Comparison of ENCODE assay signal across 13 cellular contexts in the genomic region with DNA sequence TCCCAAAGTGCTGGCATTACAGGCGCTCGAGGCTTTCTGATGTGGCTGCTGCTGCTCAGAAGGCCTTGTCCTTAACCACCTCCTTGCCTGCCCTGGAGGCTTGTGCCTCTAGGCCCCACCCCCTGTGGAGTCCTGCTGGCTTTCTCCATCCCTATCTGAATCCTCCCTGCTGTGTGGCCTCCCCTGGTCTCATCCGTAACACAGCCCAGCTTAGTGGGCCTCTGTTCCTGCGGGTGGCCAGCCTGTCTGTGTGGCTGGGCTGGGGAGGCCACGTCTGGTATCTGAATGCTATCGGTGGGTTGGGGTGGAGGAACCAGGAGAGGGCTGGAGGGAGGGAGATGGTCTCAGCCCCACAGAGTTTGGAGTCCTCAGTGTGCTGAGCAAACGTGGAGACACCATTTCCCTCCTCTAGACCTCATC. TPM values are rescaled to one million over a fixed set of nuclear protein-coding genes. Genes with fewer than 3 reads are reported as not detected.
DNase-seq lines count a peak whose midpoint lies in the region; ATAC-seq, FAIRE-seq and TF ChIP-seq lines count a peak whose summit lies in the region.
"Had no signal": no experiment of that assay in that cellular context is flagged by ENCODE, and none has a peak within 500 bp of the region (broad histone marks: within the 10 kb centered on the region; RNA-seq: fewer than 3 reads in every experiment).

No MANE protein-coding gene starts in this region.

- no peak for FAIRE-seq in GM12878 (lab: Jason Lieb, UNC)

- no TSS peak for BruUV-seq in GM12878 (replicated peaks; lab: Mats Ljungman, UMichigan)

- ATAC-seq in stimulated activated naive CD8-positive, alpha-beta T cell treated with anti-CD3 and anti-CD28 coated beads, Interleukin-15, Interleukin-2, amounts not matched to agents 100 U/mL and 50 U/mL, for 24 hours = no peak
- ATAC-seq in GM12878 = no peak
- ATAC-seq in GM21825 (IDR thresholded peaks at IDR 0.05; ENCODE audit: unreplicated experiment) = no peak
- no peak for ATAC-seq in activated T-cell treated with anti-CD3 and anti-CD28 coated beads, Interleukin-2, amount 50 U/mL, for 4 hours

- no peaks in the 10 kb centered on the region for H3K9me3 Mint-ChIP-seq in stimulated activated naive CD8-positive, alpha-beta T cell treated with anti-CD3 and anti-CD28 coated beads, Interleukin-15, Interleukin-2, amounts not matched to agents 100 ng/mL and 50 ng/mL, for 24 hours
- H3K9me3 Mint-ChIP-seq in type B pancreatic cell = no peaks in the 10 kb centered on the region
- H3K9me3 Mint-ChIP-seq in activated T-cell treated with anti-CD3 and anti-CD28 coated beads, Interleukin-2, amount 50 U/mL, for 4 hours = no peaks in the 10 kb centered on the region

- no peaks in the 10 kb centered on the region for H3K27me3 ChIP-seq in GM12878 (replicated peaks in 1 of 2; ENCODE audit: control insufficient read depth in 2 of 2, insufficient read depth in 2 of 2, low read length in 1 of 2)
- H3K27me3 ChIP-seq: esophagus squamous epithelium, stomach had no signal

- no peak overlapping the region for H3K27ac ChIP-seq in GM12878 (ENCODE audit: control insufficient read depth, insufficient read depth)
- H3K27ac ChIP-seq: KMS-11 had no signal

- intact Hi-C loops in GM12878 (cut with micrococcal nuclease; ENCODE audit: unreplicated experiment) = no loop called here

- peaks cover 51% of the 10 kb centered on the region for H3K4me1 Mint-ChIP-seq in stimulated activated naive CD8-positive, alpha-beta T cell treated with anti-CD3 and anti-CD28 coated beads, Interleukin-15, Interleukin-2, amounts not matched to agents 100 ng/mL and 50 ng/mL, for 24 hours (ENCODE audit: low read depth)
- peaks cover 40% of the 10 kb centered on the region for H3K4me1 Mint-ChIP-seq in type B pancreatic cell (ENCODE audit: unreplicated experiment)
- peaks cover 42% of the 10 kb centered on the region for H3K4me1 Mint-ChIP-seq in activated T-cell treated with anti-CD3 and anti-CD28 coated beads, Interleukin-2, amount 50 U/mL, for 4 hours (ENCODE audit: low read depth)

- no peak overlapping the region for H3K4me2 ChIP-seq in GM12878 (ENCODE audit: control insufficient read depth, insufficient read depth)
- H3K4me2 ChIP-seq: KMS-11 had no signal

- no peaks in the 10 kb centered on the region for H3K27me3 Mint-ChIP-seq in stimulated activated naive CD8-positive, alpha-beta T cell treated with anti-CD3 and anti-CD28 coated beads, Interleukin-15, Interleukin-2, amounts not matched to agents 100 ng/mL and 50 ng/mL, for 24 hours
- H3K27me3 Mint-ChIP-seq in type B pancreatic cell = no peaks in the 10 kb centered on the region
- H3K27me3 Mint-ChIP-seq in activated T-cell treated with anti-CD3 and anti-CD28 coated beads, Interleukin-2, amount 50 U/mL, for 4 hours (ENCODE audit: low read depth) = no peaks in the 10 kb centered on the region

- peak overlapping the region; percentile 30 for H3K4me3 Mint-ChIP-seq in stimulated activated naive CD8-positive, alpha-beta T cell treated with anti-CD3 and anti-CD28 coated beads, Interleukin-15, Interleukin-2, amounts not matched to agents 100 ng/mL and 50 ng/mL, for 24 hours
- H3K4me3 Mint-ChIP-seq in type B pancreatic cell = peak overlapping the region; percentile 20
- H3K4me3 Mint-ChIP-seq in activated T-cell treated with anti-CD3 and anti-CD28 coated beads, Interleukin-2, amount 50 U/mL, for 4 hours = no peak overlapping the region

- H3K4me1 ChIP-seq in GM12878 (ENCODE audit: control insufficient read depth, insufficient read depth, low read length) = peaks cover 16% of the 10 kb centered on the region

- 65% methylated on average over 7 of the region's 7 CpGs for WGBS in GM12878 (ENCODE audit: insufficient coverage, insufficient replicate concordance, low lambda C conversion rate, missing lambda C conversion rate)

- RAD21 ChIA-PET in GM12878 (lab: Charles Lee; ENCODE audit: unreplicated experiment) = interaction anchor here (0.9 to 1.2 kb wide), 3 partner anchors 14 to 97 kb away, joined by 3 to 4 read pairs (median 3); no protein-coding TSS in a partner anchor

- H3K36me3 Mint-ChIP-seq in stimulated activated naive CD8-positive, alpha-beta T cell treated with anti-CD3 and anti-CD28 coated beads, Interleukin-15, Interleukin-2, amounts not matched to agents 100 ng/mL and 50 ng/mL, for 24 hours (ENCODE audit: low read depth) = peaks cover 45% of the 10 kb centered on the region
- peaks cover 13% of the 10 kb centered on the region for H3K36me3 Mint-ChIP-seq in type B pancreatic cell
- peaks cover 32% of the 10 kb centered on the region for H3K36me3 Mint-ChIP-seq in activated T-cell treated with anti-CD3 and anti-CD28 coated beads, Interleukin-2, amount 50 U/mL, for 4 hours (ENCODE audit: insufficient read depth)

- no peak for TF ChIP-seq EP300 in GM12878 (IDR thresholded peaks at IDR 0.05; ENCODE audit: borderline replicate concordance in 1 of 2, control insufficient read depth in 1 of 2, low read depth in 2 of 2, low read length in 2 of 2)

- CTCF ChIA-PET in GM12878 (lab: Yijun Ruan, JAX) = interaction anchor here (1.4 kb wide), 1 partner anchor 89 kb away, joined by 4 read pairs; no protein-coding TSS in a partner anchor

- POLR2A ChIA-PET in GM12878 (lab: Charles Lee) = interaction anchor here (0.8 to 1.6 kb wide), 3 partner anchors 12 to 136 kb away, joined by 3 to 4 read pairs (median 4); no protein-coding TSS in a partner anchor

- no peak for TF ChIP-seq CTCF in GM12878 (IDR thresholded peaks at IDR 0.05 in 2 of 3, conservative IDR thresholded peaks at IDR 0.05 in 1 of 3; ENCODE audit: control insufficient read depth in 2 of 3, extremely low read depth in 1 of 3, insufficient read depth in 1 of 3, low read depth in 3 of 3, low read length in 3 of 3)
- TF ChIP-seq CTCF in type B pancreatic cell (conservative IDR thresholded peaks at IDR 0.05) = no peak

- no peak for TF ChIP-seq RAD21 in GM12878 (IDR thresholded peaks at IDR 0.05; ENCODE audit: insufficient read depth, low read depth, low read length)

- TF ChIP-seq POLR2A in GM12878 (IDR thresholded peaks at IDR 0.05; ENCODE audit: low read depth, low read length) = peak; percentile 28; the same call in 1 of the 2 replicates

- no peak overlapping the region for H3K4me3 ChIP-seq in GM12878
- H3K4me3 ChIP-seq: esophagus squamous epithelium, lung, stomach had no signal

- peaks cover 19 to 23% of the 10 kb centered on the region in 2 experiments; a peak in 3 of 4 replicates for H3K36me3 ChIP-seq in GM12878 (ENCODE audit: control insufficient read depth in 2 of 2, insufficient read depth in 2 of 2, low read length in 1 of 2)

- H3K27ac Mint-ChIP-seq in stimulated activated naive CD8-positive, alpha-beta T cell treated with anti-CD3 and anti-CD28 coated beads, Interleukin-15, Interleukin-2, amounts not matched to agents 100 ng/mL and 50 ng/mL, for 24 hours = peak overlapping the region; percentile 66
- H3K27ac Mint-ChIP-seq in type B pancreatic cell = no peak overlapping the region

- no peaks in the 10 kb centered on the region for H3K9me3 ChIP-seq in GM12878 (replicated peaks; ENCODE audit: control insufficient read depth, insufficient read depth, low read length)
- H3K9me3 ChIP-seq: esophagus squamous epithelium, stomach had no signal

- H3K79me2 ChIP-seq in GM12878 (ENCODE audit: control insufficient read depth, insufficient read depth, low read length) = peaks cover 33% of the 10 kb centered on the region

- no peak overlapping the region for H2AFZ ChIP-seq in GM12878 (ENCODE audit: control insufficient read depth, low read depth, low read length)

- SMC1A ChIA-PET in GM12878 (lab: Charles Lee; ENCODE audit: uncharacterized antibody, unreplicated experiment) = interaction anchor here (0.7 kb wide), 1 partner anchor 9 kb away, joined by 3 read pairs; no protein-coding TSS in a partner anchor

- no peak overlapping the region for H3K9ac ChIP-seq in GM12878 (ENCODE audit: control insufficient read depth, insufficient read depth, low read length)
- H3K9ac ChIP-seq: KMS-11 had no signal

- no peak for DNase-seq in stimulated activated naive CD8-positive, alpha-beta T cell treated with anti-CD3 and anti-CD28 coated beads, Interleukin-15, Interleukin-2, amounts not matched to agents 100 U/mL and 50 U/mL, for 24 hours
- DNase-seq in NCI-H146 treated with DMSO at 0.1 percent for 48 hours (lab: John Stamatoyannopoulos, UW; ENCODE audit: unreplicated experiment) (peak; percentile 25), GM12878 (ENCODE audit: low read depth, low spot score) (no peak), type B pancreatic cell (ENCODE audit: extremely low spot score, unreplicated experiment) (no peak), midbrain (lab: John Stamatoyannopoulos, UW) (no peak)
- no peak for DNase-seq in activated T-cell treated with anti-CD3 and anti-CD28 coated beads, Interleukin-2, amount 50 U/mL, for 4 hours
- DNase-seq: esophagus squamous epithelium, NCI-H2107, stomach had no signal

- peaks cover 14% of the 10 kb centered on the region for H4K20me1 ChIP-seq in GM12878 (ENCODE audit: control insufficient read depth, insufficient read depth)

- in situ Hi-C loops in GM12878 (cut with MboI) = no loop called here

RNA-seq across cellular contexts. Expression of a gene that starts 4.7 kb away (rescaled TPM):
- 122 and 150 TPM in 2 replicates for total RNA-seq in GM12878 (2013; cell fraction: nucleolus; rRNA removed)
- 717 and 1,079 TPM in 2 replicates for total RNA-seq in GM12878 (2014; rRNA removed)
- 1,192 and 1,229 TPM in 2 replicates for total RNA-seq in GM12878 (2014; rRNA removed; fragmentation: Illumina TruSeq; extraction: Trizol)
- 3,542 and 3,611 TPM in 2 replicates for total RNA-seq in GM12878 (2021)
- 6,930 TPM for polyA plus RNA-seq in GM12878 (2011; ENCODE audit: low read depth)
- 139 and 260 TPM in 2 replicates for polyA plus RNA-seq in GM12878 (2011; rRNA removed)
- polyA plus RNA-seq in GM12878 (2011; cell fraction: cytosol; rRNA removed) = 910 and 1,341 TPM in 2 replicates
- 487 and 492 TPM in 2 replicates for polyA plus RNA-seq in GM12878 (2011; cell fraction: nucleus; rRNA removed)
- 4,260 and 4,399 TPM in 2 replicates for polyA plus RNA-seq in GM12878 (2012)
- polyA plus RNA-seq in GM12878 (2014; fragmentation: Illumina TruSeq; extraction: Trizol) = 225 and 1,758 TPM in 2 replicates
- 100 to 1,000 TPM; 290 to 479 TPM for polyA plus RNA-seq in GM12878 (2014; fragmentation: Nextera tagmentation; extraction: Ambion mirVana)
- polyA plus RNA-seq in GM12878 (2014; rRNA removed) = 1,272 and 1,578 TPM in 2 replicates
- polyA plus RNA-seq in GM12878 (2016; fragmentation: Nextera tagmentation; extraction: Ambion mirVana) = 100 to 1,000 TPM; 692 to 703 TPM
- polyA minus RNA-seq in GM12878 (2011; rRNA and poly(A)+ RNA removed) = 272 and 502 TPM in 2 replicates
- polyA minus RNA-seq in GM12878 (2011; cell fraction: cytosol; rRNA and poly(A)+ RNA removed) = 1,150 and 1,184 TPM in 2 replicates
- 130 and 178 TPM in 2 replicates for polyA minus RNA-seq in GM12878 (2011; cell fraction: nucleus; rRNA and poly(A)+ RNA removed)
- total RNA-seq in type B pancreatic cell (ENCODE audit: low replicate concordance) = 1,799 and 2,072 TPM in 2 replicates
- total RNA-seq in activated T-cell treated with anti-CD3 and anti-CD28 coated beads, Interleukin-2, amount 50 U/mL, for 4 hours = 1,000 to 10,000 TPM; 3,242 to 3,402 (median 3,363) TPM

RNA-seq across cellular contexts. Expression of a gene that starts 6.4 kb away (rescaled TPM):
- total RNA-seq in GM12878 (2013; cell fraction: nucleolus; rRNA removed) = not detected in 2 replicates
- total RNA-seq in GM12878 (2014; rRNA removed) = 3.1 and 10.0 TPM in 2 replicates
- total RNA-seq in GM12878 (2014; rRNA removed; fragmentation: Illumina TruSeq; extraction: Trizol) = 0.18 and 0.58 TPM in 2 replicates
- total RNA-seq in GM12878 (2021) = 16.9 and 17.9 TPM in 2 replicates
- not detected for polyA plus RNA-seq in GM12878 (2011; ENCODE audit: low read depth)
- 0.09 and 0.18 TPM in 2 replicates for polyA plus RNA-seq in GM12878 (2011; rRNA removed)
- 0.23 TPM in 1 of 2 replicates, not detected in the other for polyA plus RNA-seq in GM12878 (2011; cell fraction: cytosol; rRNA removed)
- polyA plus RNA-seq in GM12878 (2011; cell fraction: nucleus; rRNA removed) = 0.93 and 1.4 TPM in 2 replicates
- polyA plus RNA-seq in GM12878 (2012) = 0.95 and 1.1 TPM in 2 replicates
- 0.09 TPM in 1 of 2 replicates, not detected in the other for polyA plus RNA-seq in GM12878 (2014; fragmentation: Illumina TruSeq; extraction: Trizol)
- under 1 TPM; 0.05 to 0.10 TPM for polyA plus RNA-seq in GM12878 (2014; fragmentation: Nextera tagmentation; extraction: Ambion mirVana)
- 4.9 and 9.1 TPM in 2 replicates for polyA plus RNA-seq in GM12878 (2014; rRNA removed)
- under 1 TPM in 1 of 2 experiments, not detected in 1; 0.94 TPM for polyA plus RNA-seq in GM12878 (2016; fragmentation: Nextera tagmentation; extraction: Ambion mirVana)
- not detected in 2 replicates for polyA minus RNA-seq in GM12878 (2011; rRNA and poly(A)+ RNA removed)
- polyA minus RNA-seq in GM12878 (2011; cell fraction: cytosol; rRNA and poly(A)+ RNA removed) = 1.9 and 3.3 TPM in 2 replicates
- polyA minus RNA-seq in GM12878 (2011; cell fraction: nucleus; rRNA and poly(A)+ RNA removed) = 0.24 and 0.86 TPM in 2 replicates
- 8.1 and 14.0 TPM in 2 replicates for total RNA-seq in type B pancreatic cell (ENCODE audit: low replicate concordance)
- total RNA-seq in activated T-cell treated with anti-CD3 and anti-CD28 coated beads, Interleukin-2, amount 50 U/mL, for 4 hours = 1 to 10 TPM; 6.1 to 8.8 (median 8.4) TPM

RNA-seq across cellular contexts. Expression of a gene that starts 13.8 kb away (rescaled TPM):
- total RNA-seq in GM12878 (2013; cell fraction: nucleolus; rRNA removed) = not detected in 2 replicates
- total RNA-seq in GM12878 (2014; rRNA removed) (not detected in 2 replicates), GM12878 (2014; rRNA removed; fragmentation: Illumina TruSeq; extraction: Trizol) (not detected in 2 replicates), GM12878 (2021) (not detected in 2 replicates), type B pancreatic cell (ENCODE audit: low replicate concordance) (2.6 and 2.8 TPM in 2 replicates)
- polyA plus RNA-seq in GM12878 (2011; ENCODE audit: low read depth) = not detected
- polyA plus RNA-seq in GM12878 (2011; rRNA removed) (not detected in 2 replicates), GM12878 (2014; fragmentation: Illumina TruSeq; extraction: Trizol) (not detected in 2 replicates), GM12878 (2014; fragmentation: Nextera tagmentation; extraction: Ambion mirVana) (not detected), GM12878 (2014; rRNA removed) (not detected in 2 replicates), GM12878 (2016; fragmentation: Nextera tagmentation; extraction: Ambion mirVana) (not detected)
- not detected in 2 replicates for polyA plus RNA-seq in GM12878 (2011; cell fraction: cytosol; rRNA removed)
- polyA plus RNA-seq in GM12878 (2011; cell fraction: nucleus; rRNA removed) = not detected in 2 replicates
- not detected in 2 replicates for polyA plus RNA-seq in GM12878 (2012)
- polyA minus RNA-seq in GM12878 (2011; rRNA and poly(A)+ RNA removed) = not detected in 2 replicates
- polyA minus RNA-seq in GM12878 (2011; cell fraction: cytosol; rRNA and poly(A)+ RNA removed) = not detected in 2 replicates
- polyA minus RNA-seq in GM12878 (2011; cell fraction: nucleus; rRNA and poly(A)+ RNA removed) = not detected in 2 replicates
- total RNA-seq in activated T-cell treated with anti-CD3 and anti-CD28 coated beads, Interleukin-2, amount 50 U/mL, for 4 hours = not detected
- total RNA-seq: esophagus squamous epithelium, stomach had no signal

RNA-seq across cellular contexts. Expression of a gene that starts 17.1 kb away (rescaled TPM):
- total RNA-seq in GM12878 (2013; cell fraction: nucleolus; rRNA removed) = 9.4 and 10.2 TPM in 2 replicates
- total RNA-seq in GM12878 (2014; rRNA removed) = 517 and 640 TPM in 2 replicates
- 58.9 and 67.6 TPM in 2 replicates for total RNA-seq in GM12878 (2014; rRNA removed; fragmentation: Illumina TruSeq; extraction: Trizol)
- total RNA-seq in GM12878 (2021) = 258 and 260 TPM in 2 replicates
- 9.6 TPM for polyA plus RNA-seq in GM12878 (2011; ENCODE audit: low read depth)
- 46.6 and 82.3 TPM in 2 replicates for polyA plus RNA-seq in GM12878 (2011; rRNA removed)
- polyA plus RNA-seq in GM12878 (2011; cell fraction: cytosol; rRNA removed) = 101 and 131 TPM in 2 replicates
- polyA plus RNA-seq in GM12878 (2011; cell fraction: nucleus; rRNA removed) = 105 and 115 TPM in 2 replicates
- polyA plus RNA-seq in GM12878 (2012) = 64.8 and 111 TPM in 2 replicates
- polyA plus RNA-seq in GM12878 (2014; fragmentation: Illumina TruSeq; extraction: Trizol) = 20.6 and 105 TPM in 2 replicates
- polyA plus RNA-seq in GM12878 (2014; fragmentation: Nextera tagmentation; extraction: Ambion mirVana) = 1 to 10 TPM; 2.3 to 5.1 TPM
- 149 and 769 TPM in 2 replicates for polyA plus RNA-seq in GM12878 (2014; rRNA removed)
- polyA plus RNA-seq in GM12878 (2016; fragmentation: Nextera tagmentation; extraction: Ambion mirVana) = 100 to 1,000 TPM; 323 to 417 TPM
- 29.6 and 57.1 TPM in 2 replicates for polyA minus RNA-seq in GM12878 (2011; rRNA and poly(A)+ RNA removed)
- polyA minus RNA-seq in GM12878 (2011; cell fraction: cytosol; rRNA and poly(A)+ RNA removed) = 70.9 and 83.8 TPM in 2 replicates
- 10.4 and 21.0 TPM in 2 replicates for polyA minus RNA-seq in GM12878 (2011; cell fraction: nucleus; rRNA and poly(A)+ RNA removed)
- total RNA-seq in type B pancreatic cell (ENCODE audit: low replicate concordance) = 40.7 and 91.3 TPM in 2 replicates
- total RNA-seq in activated T-cell treated with anti-CD3 and anti-CD28 coated beads, Interleukin-2, amount 50 U/mL, for 4 hours = 100 to 1,000 TPM; 226 to 281 (median 237) TPM

RNA-seq across cellular contexts. Expression of a gene that starts 20.2 kb away (rescaled TPM):
- total RNA-seq in GM12878 (2013; cell fraction: nucleolus; rRNA removed) = not detected in 2 replicates
- total RNA-seq in GM12878 (2014; rRNA removed) (not detected in 2 replicates), GM12878 (2014; rRNA removed; fragmentation: Illumina TruSeq; extraction: Trizol) (not detected in 2 replicates), GM12878 (2021) (0.15 TPM in 1 of 2 replicates, not detected in the other), type B pancreatic cell (ENCODE audit: low replicate concordance) (0.46 and 0.48 TPM in 2 replicates)
- polyA plus RNA-seq in GM12878 (2011; ENCODE audit: low read depth) = not detected
- polyA plus RNA-seq in GM12878 (2011; rRNA removed) (not detected in 2 replicates), GM12878 (2014; fragmentation: Illumina TruSeq; extraction: Trizol) (not detected in 2 replicates), GM12878 (2014; fragmentation: Nextera tagmentation; extraction: Ambion mirVana) (not detected), GM12878 (2014; rRNA removed) (not detected in 2 replicates), GM12878 (2016; fragmentation: Nextera tagmentation; extraction: Ambion mirVana) (not detected)
- polyA plus RNA-seq in GM12878 (2011; cell fraction: cytosol; rRNA removed) = not detected in 2 replicates
- not detected in 2 replicates for polyA plus RNA-seq in GM12878 (2011; cell fraction: nucleus; rRNA removed)
- 0.07 and 0.17 TPM in 2 replicates for polyA plus RNA-seq in GM12878 (2012)
- not detected in 2 replicates for polyA minus RNA-seq in GM12878 (2011; rRNA and poly(A)+ RNA removed)
- polyA minus RNA-seq in GM12878 (2011; cell fraction: cytosol; rRNA and poly(A)+ RNA removed) = not detected in 2 replicates
- polyA minus RNA-seq in GM12878 (2011; cell fraction: nucleus; rRNA and poly(A)+ RNA removed) = not detected in 2 replicates
- under 1 TPM; 0.18 to 0.46 (median 0.35) TPM for total RNA-seq in activated T-cell treated with anti-CD3 and anti-CD28 coated beads, Interleukin-2, amount 50 U/mL, for 4 hours
- total RNA-seq: esophagus squamous epithelium had no signal
